Comparison of ENCODE assay signal across 15 cellular contexts in the genomic region with DNA sequence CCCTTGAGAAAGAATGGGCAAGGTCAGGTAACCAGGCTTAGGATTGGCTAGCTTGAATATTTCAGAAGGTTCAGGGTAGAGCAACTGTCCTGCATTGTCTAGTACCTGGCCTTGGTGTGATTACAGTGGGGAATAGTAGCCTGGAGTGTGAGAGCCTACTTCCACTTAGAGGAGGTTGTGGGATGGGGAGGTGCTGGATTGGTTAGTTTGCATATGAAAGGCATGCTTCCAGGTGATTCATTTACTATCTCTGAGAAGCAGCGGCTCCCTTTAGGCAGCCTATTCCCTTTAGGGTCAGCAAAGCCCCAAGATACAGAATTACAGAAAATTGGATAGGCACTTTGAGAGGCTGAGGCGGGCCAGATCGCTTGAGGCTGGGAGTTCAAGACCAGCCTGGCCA. TPM values are rescaled to one million over a fixed set of nuclear protein-coding genes. Genes with fewer than 3 reads are reported as not detected.
"Had no signal": no experiment of that assay in that cellular context is flagged by ENCODE, and none has a peak within 500 bp of the region (broad histone marks: within the 10 kb centered on the region; RNA-seq: fewer than 3 reads in every experiment).

No MANE protein-coding gene starts in this region.

- DNase-seq: activated CD4-positive, CD25-positive, alpha-beta regulatory T cell treated with anti-CD3 and anti-CD28 coated beads, Interleukin-2, amount 50 U/mL, for 72 hours; activated naive CD8-positive, alpha-beta T cell treated with anti-CD3 and anti-CD28 coated beads for 36 hours; amygdala; effector memory CD4-positive, alpha-beta T cell; heart right ventricle; kidney; left lung; mammary epithelial cell; naive thymus-derived CD8-positive, alpha-beta T cell; pancreas; stimulated activated naive CD8-positive, alpha-beta T cell treated with anti-CD3 and anti-CD28 coated beads, Interleukin-15, amount 100 ng/mL, for 72 hours had no signal

- H3K4me1 ChIP-seq: gastroesophageal sphincter, heart right ventricle, left lung had no signal

- H3K4me3 ChIP-seq: gastroesophageal sphincter, heart right ventricle, left lung, pancreas had no signal

- ATAC-seq: gastroesophageal sphincter; heart right ventricle; left lung; naive thymus-derived CD8-positive, alpha-beta T cell; pancreas; sciatic nerve; stimulated activated naive CD8-positive, alpha-beta T cell treated with anti-CD3 and anti-CD28 coated beads, Interleukin-15, amount 100 ng/mL, for 72 hours had no signal

- H3K27me3 ChIP-seq: pancreas had no signal

- H3K36me3 ChIP-seq: gastroesophageal sphincter, heart right ventricle, left lung, pancreas had no signal

- H3K9me3 ChIP-seq: gastroesophageal sphincter, heart right ventricle, left lung, pancreas had no signal

RNA-seq across cellular contexts. Expression of a gene that starts 25.0 kb away (rescaled TPM):
- total RNA-seq: activated CD8-positive, alpha-beta memory T cell treated with anti-CD3 and anti-CD28 coated beads for 36 hours; activated naive CD8-positive, alpha-beta T cell treated with anti-CD3 and anti-CD28 coated beads for 36 hours; activated T-helper 1 cell treated with anti-CD3 and anti-CD28 coated beads, Interleukin-12 subunit alpha, Interleukin-12 subunit beta, Interleukin-2, Interleukin-4 antibody, amounts not matched to agents 30 ng/mL and 10 ng/mL and 1 ng/mL, durations not matched to agents 14 hours and 24 hours and 36 hours; left lung; mammary epithelial cell; naive thymus-derived CD8-positive, alpha-beta T cell; sciatic nerve had no signal
